1 cellular context compared by ENCODE assay signal in the genomic region with DNA sequence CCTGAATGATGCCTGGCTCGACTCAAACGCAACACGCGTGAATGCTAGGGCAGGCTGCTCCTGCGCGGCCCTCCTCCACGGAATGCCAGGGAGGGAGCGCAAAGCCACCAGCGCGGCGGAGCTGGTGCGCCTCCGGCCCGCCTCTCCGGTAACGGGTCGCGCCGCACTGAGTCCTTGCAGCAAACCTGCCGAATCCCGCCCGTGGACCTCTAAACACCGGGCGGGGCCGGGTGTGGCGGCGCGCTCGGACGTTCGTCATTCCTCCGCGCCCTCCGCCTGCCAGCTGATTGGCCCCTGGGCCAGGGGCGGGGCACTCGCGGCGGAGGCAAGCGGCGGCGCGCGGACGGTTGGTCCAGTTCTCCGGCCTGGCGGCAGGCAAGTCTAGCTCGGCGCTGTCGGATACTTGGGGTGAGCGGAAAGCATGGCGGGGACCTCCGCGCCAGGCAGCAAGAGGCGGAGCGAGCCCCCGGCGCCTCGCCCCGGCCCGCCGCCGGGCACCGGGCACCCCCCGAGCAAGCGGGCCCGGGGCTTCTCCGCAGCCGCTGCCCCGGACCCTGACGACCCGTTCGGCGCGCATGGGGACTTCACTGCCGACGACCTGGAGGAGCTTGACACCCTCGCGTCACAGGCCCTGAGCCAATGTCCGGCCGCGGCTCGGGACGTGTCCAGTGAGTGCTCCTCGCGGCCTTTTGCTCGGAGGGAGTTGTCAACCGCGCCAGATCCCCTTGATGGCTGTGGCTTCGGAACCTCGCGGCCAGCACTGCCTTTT.
TF ChIP-seq lines count a peak whose summit lies in the region.

A gene (plus strand): TSS at position 313 of the 769 bp plus-strand sequence. CDS start 109 bp downstream, at position 422.

TF ChIP-seq in HepG2, 621 proteins besides CTCF, POLR2A, EP300 and RAD21 (continued from another document and continues in another):
- TF ChIP-seq, protein P1, sequence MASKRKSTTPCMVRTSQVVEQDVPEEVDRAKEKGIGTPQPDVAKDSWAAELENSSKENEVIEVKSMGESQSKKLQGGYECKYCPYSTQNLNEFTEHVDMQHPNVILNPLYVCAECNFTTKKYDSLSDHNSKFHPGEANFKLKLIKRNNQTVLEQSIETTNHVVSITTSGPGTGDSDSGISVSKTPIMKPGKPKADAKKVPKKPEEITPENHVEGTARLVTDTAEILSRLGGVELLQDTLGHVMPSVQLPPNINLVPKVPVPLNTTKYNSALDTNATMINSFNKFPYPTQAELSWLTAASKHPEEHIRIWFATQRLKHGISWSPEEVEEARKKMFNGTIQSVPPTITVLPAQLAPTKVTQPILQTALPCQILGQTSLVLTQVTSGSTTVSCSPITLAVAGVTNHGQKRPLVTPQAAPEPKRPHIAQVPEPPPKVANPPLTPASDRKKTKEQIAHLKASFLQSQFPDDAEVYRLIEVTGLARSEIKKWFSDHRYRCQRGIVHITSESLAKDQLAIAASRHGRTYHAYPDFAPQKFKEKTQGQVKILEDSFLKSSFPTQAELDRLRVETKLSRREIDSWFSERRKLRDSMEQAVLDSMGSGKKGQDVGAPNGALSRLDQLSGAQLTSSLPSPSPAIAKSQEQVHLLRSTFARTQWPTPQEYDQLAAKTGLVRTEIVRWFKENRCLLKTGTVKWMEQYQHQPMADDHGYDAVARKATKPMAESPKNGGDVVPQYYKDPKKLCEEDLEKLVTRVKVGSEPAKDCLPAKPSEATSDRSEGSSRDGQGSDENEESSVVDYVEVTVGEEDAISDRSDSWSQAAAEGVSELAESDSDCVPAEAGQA (IDR thresholded peaks at IDR 0.05; ENCODE audit: low read depth): peak; percentile 69
- TF ChIP-seq, protein P1 (CRISPR knock-in tag; IDR thresholded peaks at IDR 0.05; ENCODE audit: borderline replicate concordance): 0 out of 2 replicates have a peak, but pooled peaks have one; percentile 58
- TF ChIP-seq ZNF12 (CRISPR knock-in tag; IDR thresholded peaks at IDR 0.05) (no peak), ZNF282 (IDR thresholded peaks at IDR 0.05; ENCODE audit: partially characterized antibody) (no peak), ZNF446 (CRISPR knock-in tag; IDR thresholded peaks at IDR 0.05) (peak; percentile 52; the same call in 1 of the 2 replicates), ZFP90 (CRISPR knock-in tag; IDR thresholded peaks at IDR 0.05; ENCODE audit: borderline replicate concordance) (peak; percentile 75), TOE1 (CRISPR knock-in tag; IDR thresholded peaks at IDR 0.05) (no peak), ZSCAN31 (CRISPR knock-in tag; IDR thresholded peaks at IDR 0.05; ENCODE audit: low read depth) (peak; percentile 88), AGO2 (optimal IDR thresholded peaks at IDR 0.05; ENCODE audit: low read depth, low read length) (peak; percentile 77), CBX5 (CRISPR knock-in tag; IDR thresholded peaks at IDR 0.05; ENCODE audit: borderline replicate concordance) (peak; percentile 45; the same call in 1 of the 2 replicates), RFXAP (CRISPR knock-in tag; IDR thresholded peaks at IDR 0.05; ENCODE audit: borderline replicate concordance) (peak; percentile 91; the same call in 1 of the 2 replicates), ZNF766 (CRISPR knock-in tag; IDR thresholded peaks at IDR 0.05; ENCODE audit: borderline replicate concordance) (peak; percentile 79; the same call in 1 of the 2 replicates), MAF1 (CRISPR knock-in tag; IDR thresholded peaks at IDR 0.05; ENCODE audit: borderline replicate concordance) (no peak), ZC3H4 (CRISPR knock-in tag; IDR thresholded peaks at IDR 0.05; ENCODE audit: borderline replicate concordance) (no peak), YEATS4 (CRISPR knock-in tag; IDR thresholded peaks at IDR 0.05; ENCODE audit: borderline replicate concordance) (peak; percentile 92), PHF8 (CRISPR knock-in tag; IDR thresholded peaks at IDR 0.05) (peak; percentile 95), ZMYM3 (CRISPR knock-in tag; IDR thresholded peaks at IDR 0.05) (peak; percentile 58; the same call in 1 of the 2 replicates), ESRRA (CRISPR knock-in tag; IDR thresholded peaks at IDR 0.05; ENCODE audit: low read depth) (peak; percentile 69; the same call in 1 of the 2 replicates), ZBTB3 (CRISPR knock-in tag; IDR thresholded peaks at IDR 0.05; ENCODE audit: borderline replicate concordance, low read depth) (no peak), SOX13 (IDR thresholded peaks at IDR 0.05) (0 out of 2 replicates have a peak, but pooled peaks have one; percentile 16), SOX13 (CRISPR knock-in tag; conservative IDR thresholded peaks at IDR 0.05 in 1 of 2, IDR thresholded peaks at IDR 0.05 in 1 of 2) (peak in 1 of 2 experiments; percentile 30; a peak in 1 of 4 replicates), CAMTA2 (CRISPR knock-in tag; IDR thresholded peaks at IDR 0.05; ENCODE audit: borderline replicate concordance) (0 out of 2 replicates have a peak, but pooled peaks have one; percentile 38), ZNF431 (CRISPR knock-in tag; IDR thresholded peaks at IDR 0.05; ENCODE audit: borderline replicate concordance, low read depth) (peak; percentile 77), ZNF441 (CRISPR knock-in tag; IDR thresholded peaks at IDR 0.05; ENCODE audit: borderline replicate concordance) (peak; percentile 94; the same call in 1 of the 2 replicates), KLF12 (CRISPR knock-in tag; IDR thresholded peaks at IDR 0.05; ENCODE audit: borderline replicate concordance) (peak; percentile 99), ZNF546 (CRISPR knock-in tag; conservative IDR thresholded peaks at IDR 0.05) (peak; percentile 59; the same call in 1 of the 2 replicates), MED1 (CRISPR knock-in tag; IDR thresholded peaks at IDR 0.05) (peak; percentile 46; the same call in 1 of the 2 replicates), ISL2 (CRISPR knock-in tag; IDR thresholded peaks at IDR 0.05) (peak; percentile 67; the same call in 1 of the 2 replicates), ERF (CRISPR knock-in tag; IDR thresholded peaks at IDR 0.05) (peak; percentile 42; the same call in 1 of the 2 replicates), SAP130 (CRISPR knock-in tag; IDR thresholded peaks at IDR 0.05; ENCODE audit: low read depth) (peak; percentile 98), ZNF552 (CRISPR knock-in tag; IDR thresholded peaks at IDR 0.05; ENCODE audit: borderline replicate concordance) (0 out of 2 replicates have a peak, but pooled peaks have one; percentile 25), ZNF773 (CRISPR knock-in tag; IDR thresholded peaks at IDR 0.05; ENCODE audit: borderline replicate concordance) (peak; percentile 30; the same call in 1 of the 2 replicates), ZSCAN9 (CRISPR knock-in tag; IDR thresholded peaks at IDR 0.05; ENCODE audit: borderline replicate concordance) (no peak), ZNF235 (CRISPR knock-in tag; IDR thresholded peaks at IDR 0.05; ENCODE audit: borderline replicate concordance) (peak; percentile 77; the same call in 1 of the 2 replicates)
- TF ChIP-seq, protein P2, sequence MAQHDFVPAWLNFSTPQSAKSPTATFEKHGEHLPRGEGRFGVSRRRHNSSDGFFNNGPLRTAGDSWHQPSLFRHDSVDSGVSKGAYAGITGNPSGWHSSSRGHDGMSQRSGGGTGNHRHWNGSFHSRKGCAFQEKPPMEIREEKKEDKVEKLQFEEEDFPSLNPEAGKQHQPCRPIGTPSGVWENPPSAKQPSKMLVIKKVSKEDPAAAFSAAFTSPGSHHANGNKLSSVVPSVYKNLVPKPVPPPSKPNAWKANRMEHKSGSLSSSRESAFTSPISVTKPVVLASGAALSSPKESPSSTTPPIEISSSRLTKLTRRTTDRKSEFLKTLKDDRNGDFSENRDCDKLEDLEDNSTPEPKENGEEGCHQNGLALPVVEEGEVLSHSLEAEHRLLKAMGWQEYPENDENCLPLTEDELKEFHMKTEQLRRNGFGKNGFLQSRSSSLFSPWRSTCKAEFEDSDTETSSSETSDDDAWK (CRISPR knock-in tag; IDR thresholded peaks at IDR 0.05): no peak
- TF ChIP-seq, protein P3, sequence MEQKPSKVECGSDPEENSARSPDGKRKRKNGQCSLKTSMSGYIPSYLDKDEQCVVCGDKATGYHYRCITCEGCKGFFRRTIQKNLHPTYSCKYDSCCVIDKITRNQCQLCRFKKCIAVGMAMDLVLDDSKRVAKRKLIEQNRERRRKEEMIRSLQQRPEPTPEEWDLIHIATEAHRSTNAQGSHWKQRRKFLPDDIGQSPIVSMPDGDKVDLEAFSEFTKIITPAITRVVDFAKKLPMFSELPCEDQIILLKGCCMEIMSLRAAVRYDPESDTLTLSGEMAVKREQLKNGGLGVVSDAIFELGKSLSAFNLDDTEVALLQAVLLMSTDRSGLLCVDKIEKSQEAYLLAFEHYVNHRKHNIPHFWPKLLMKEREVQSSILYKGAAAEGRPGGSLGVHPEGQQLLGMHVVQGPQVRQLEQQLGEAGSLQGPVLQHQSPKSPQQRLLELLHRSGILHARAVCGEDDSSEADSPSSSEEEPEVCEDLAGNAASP (CRISPR knock-in tag; IDR thresholded peaks at IDR 0.05; ENCODE audit: borderline replicate concordance): peak; percentile 26; the same call in 1 of the 2 replicates
- TF ChIP-seq, protein P4, sequence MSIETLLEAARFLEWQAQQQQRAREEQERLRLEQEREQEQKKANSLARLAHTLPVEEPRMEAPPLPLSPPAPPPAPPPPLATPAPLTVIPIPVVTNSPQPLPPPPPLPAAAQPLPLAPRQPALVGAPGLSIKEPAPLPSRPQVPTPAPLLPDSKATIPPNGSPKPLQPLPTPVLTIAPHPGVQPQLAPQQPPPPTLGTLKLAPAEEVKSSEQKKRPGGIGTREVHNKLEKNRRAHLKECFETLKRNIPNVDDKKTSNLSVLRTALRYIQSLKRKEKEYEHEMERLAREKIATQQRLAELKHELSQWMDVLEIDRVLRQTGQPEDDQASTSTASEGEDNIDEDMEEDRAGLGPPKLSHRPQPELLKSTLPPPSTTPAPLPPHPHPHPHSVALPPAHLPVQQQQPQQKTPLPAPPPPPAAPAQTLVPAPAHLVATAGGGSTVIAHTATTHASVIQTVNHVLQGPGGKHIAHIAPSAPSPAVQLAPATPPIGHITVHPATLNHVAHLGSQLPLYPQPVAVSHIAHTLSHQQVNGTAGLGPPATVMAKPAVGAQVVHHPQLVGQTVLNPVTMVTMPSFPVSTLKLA (IDR thresholded peaks at IDR 0.05): peak; percentile 36
- TF ChIP-seq, protein P5, sequence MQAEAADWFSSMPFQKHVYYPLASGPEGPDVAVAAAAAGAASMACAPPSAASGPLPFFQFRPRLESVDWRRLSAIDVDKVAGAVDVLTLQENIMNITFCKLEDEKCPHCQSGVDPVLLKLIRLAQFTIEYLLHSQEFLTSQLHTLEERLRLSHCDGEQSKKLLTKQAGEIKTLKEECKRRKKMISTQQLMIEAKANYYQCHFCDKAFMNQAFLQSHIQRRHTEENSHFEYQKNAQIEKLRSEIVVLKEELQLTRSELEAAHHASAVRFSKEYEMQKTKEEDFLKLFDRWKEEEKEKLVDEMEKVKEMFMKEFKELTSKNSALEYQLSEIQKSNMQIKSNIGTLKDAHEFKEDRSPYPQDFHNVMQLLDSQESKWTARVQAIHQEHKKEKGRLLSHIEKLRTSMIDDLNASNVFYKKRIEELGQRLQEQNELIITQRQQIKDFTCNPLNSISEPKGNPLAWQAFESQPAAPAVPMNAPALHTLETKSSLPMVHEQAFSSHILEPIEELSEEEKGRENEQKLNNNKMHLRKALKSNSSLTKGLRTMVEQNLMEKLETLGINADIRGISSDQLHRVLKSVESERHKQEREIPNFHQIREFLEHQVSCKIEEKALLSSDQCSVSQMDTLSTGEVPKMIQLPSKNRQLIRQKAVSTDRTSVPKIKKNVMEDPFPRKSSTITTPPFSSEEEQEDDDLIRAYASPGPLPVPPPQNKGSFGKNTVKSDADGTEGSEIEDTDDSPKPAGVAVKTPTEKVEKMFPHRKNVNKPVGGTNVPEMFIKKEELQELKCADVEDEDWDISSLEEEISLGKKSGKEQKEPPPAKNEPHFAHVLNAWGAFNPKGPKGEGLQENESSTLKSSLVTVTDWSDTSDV (CRISPR knock-in tag; IDR thresholded peaks at IDR 0.05): 0 out of 2 replicates have a peak, but pooled peaks have one; percentile 66
- TF ChIP-seq, protein P6, sequence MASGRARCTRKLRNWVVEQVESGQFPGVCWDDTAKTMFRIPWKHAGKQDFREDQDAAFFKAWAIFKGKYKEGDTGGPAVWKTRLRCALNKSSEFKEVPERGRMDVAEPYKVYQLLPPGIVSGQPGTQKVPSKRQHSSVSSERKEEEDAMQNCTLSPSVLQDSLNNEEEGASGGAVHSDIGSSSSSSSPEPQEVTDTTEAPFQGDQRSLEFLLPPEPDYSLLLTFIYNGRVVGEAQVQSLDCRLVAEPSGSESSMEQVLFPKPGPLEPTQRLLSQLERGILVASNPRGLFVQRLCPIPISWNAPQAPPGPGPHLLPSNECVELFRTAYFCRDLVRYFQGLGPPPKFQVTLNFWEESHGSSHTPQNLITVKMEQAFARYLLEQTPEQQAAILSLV (CRISPR knock-in tag; IDR thresholded peaks at IDR 0.05; ENCODE audit: borderline replicate concordance): peak; percentile 58; the same call in 1 of the 2 replicates
